Comparison of ENCODE assay signal across 11 cellular contexts in genomic region chr5:132469380-132470372, GRCh38. TPM values are rescaled to one million over a fixed set of nuclear protein-coding genes. Genes with fewer than 3 reads are reported as not detected.
DNase-seq lines count a peak whose midpoint lies in the region; ATAC-seq and TF ChIP-seq lines count a peak whose summit lies in the region.
"Had no signal": no experiment of that assay in that cellular context is flagged by ENCODE, and none has a peak within 500 bp of the region (broad histone marks: within the 10 kb centered on the region; RNA-seq: fewer than 3 reads in every experiment).

No MANE protein-coding gene starts in this region.

- H3K36me3 ChIP-seq in PC-9 (ENCODE audit: low read depth): no peaks in the 10 kb centered on the region

- H3K4me3 ChIP-seq in PC-9: no peak overlapping the region
- H3K4me3 ChIP-seq: body of pancreas had no signal

- POLR2A ChIA-PET in PC-9 (lab: Charles Lee; ENCODE audit: unreplicated experiment): interaction anchor here (0.6 kb wide), 1 partner anchor 8 kb away, joined by 3 read pairs; no protein-coding TSS in a partner anchor

- no peaks in the 10 kb centered on the region for H3K9me2 ChIP-seq in PC-9 (ENCODE audit: insufficient read depth)

- DNase-seq in activated CD8-positive, alpha-beta memory T cell treated with anti-CD3 and anti-CD28 coated beads for 24 hours: peak; percentile 47
- DNase-seq in activated CD8-positive, alpha-beta memory T cell treated with anti-CD3 and anti-CD28 coated beads, Interleukin-2, amount 50 U/mL, for 4 hours: no peak
- DNase-seq in PC-9 (no peak), foreskin keratinocyte (no peak), NCI-H1092 treated with DMSO at 0.1 percent for 48 hours (lab: John Stamatoyannopoulos, UW) (no peak)
- peak; percentile 1 for DNase-seq in stimulated activated naive CD8-positive, alpha-beta T cell treated with anti-CD3 and anti-CD28 coated beads, Interleukin-15, Interleukin-2, amounts not matched to agents 100 U/mL and 50 U/mL, for 24 hours
- DNase-seq: NCI-H526; stimulated activated CD4-positive, alpha-beta T cell treated with anti-CD3 and anti-CD28 coated beads, Interleukin-2, amount 100 ng/mL, for 48 hours had no signal

- no peaks in the 10 kb centered on the region for H3F3A ChIP-seq in PC-9 (ENCODE audit: insufficient read depth, low read depth)

- no TSS peak for BruUV-seq in PC-9 (replicated peaks; lab: Mats Ljungman, UMichigan)

- TF ChIP-seq CTCF in PC-9 (conservative IDR thresholded peaks at IDR 0.05) (peak; percentile 39; the same call in 1 of the 2 replicates), foreskin keratinocyte (conservative IDR thresholded peaks at IDR 0.05) (peak; percentile 11)

- no peaks in the 10 kb centered on the region for H3K79me2 ChIP-seq in PC-9 (ENCODE audit: low read depth)

- no peaks in the 10 kb centered on the region for H3K27me3 ChIP-seq in PC-9 (ENCODE audit: insufficient read depth, low read depth)
- H3K27me3 ChIP-seq in foreskin keratinocyte: no peaks in the 10 kb centered on the region
- H3K27me3 ChIP-seq: body of pancreas had no signal

- no peak overlapping the region for H2AFZ ChIP-seq in PC-9

- no peak overlapping the region for H3K27ac ChIP-seq in PC-9
- H3K27ac ChIP-seq in foreskin keratinocyte: no peak overlapping the region
- H3K27ac ChIP-seq: body of pancreas had no signal

- ATAC-seq in foreskin keratinocyte (no peak), HG03196 (IDR thresholded peaks at IDR 0.05; ENCODE audit: unreplicated experiment) (no peak), GM18868 (IDR thresholded peaks at IDR 0.05; ENCODE audit: unreplicated experiment) (no peak)
- no peak for ATAC-seq in stimulated activated naive CD8-positive, alpha-beta T cell treated with anti-CD3 and anti-CD28 coated beads, Interleukin-15, Interleukin-2, amounts not matched to agents 100 U/mL and 50 U/mL, for 24 hours
- ATAC-seq: body of pancreas had no signal

- H3K9me3 ChIP-seq in PC-9 (ENCODE audit: insufficient read depth, low read depth): no peaks in the 10 kb centered on the region
- H3K9me3 ChIP-seq: body of pancreas had no signal

- CTCF ChIA-PET in PC-9 (lab: Charles Lee): interaction anchor here (0.6 kb wide), 1 partner anchor 360 kb away, joined by 3 read pairs; no protein-coding TSS in a partner anchor

- intact Hi-C loops in PC-9 (cut with micrococcal nuclease; ENCODE audit: unreplicated experiment): no loop called here

- peaks cover 16% of the 10 kb centered on the region; the same call in 1 of the 2 replicates for H3K4me1 ChIP-seq in PC-9 (replicated peaks; ENCODE audit: insufficient read depth)
- H3K4me1 ChIP-seq in foreskin keratinocyte: peaks cover 21% of the 10 kb centered on the region

- H4K20me1 ChIP-seq in PC-9 (ENCODE audit: insufficient read depth): no peaks in the 10 kb centered on the region

- H3K4me2 ChIP-seq in PC-9: no peak overlapping the region

RNA-seq across cellular contexts. Expression of gene IRF1, which starts 20.9 kb away (rescaled TPM):
- total RNA-seq in PC-9 (2021) (27.1 and 38.9 TPM in 2 replicates), foreskin keratinocyte (24.0 and 31.5 TPM in 2 replicates)
- polyA plus RNA-seq in foreskin keratinocyte: 18.0 and 22.7 TPM in 2 replicates

Comparison
In these comparisons a context has a peak if more than half of its experiments do, and no peak if none do; other contexts are left out.
1. DNase-seq: peak in activated CD8-positive, alpha-beta memory T cell treated with anti-CD3 and anti-CD28 coated beads for 24 hours (single experiment) and stimulated activated naive CD8-positive, alpha-beta T cell treated with anti-CD3 and anti-CD28 coated beads, Interleukin-15, Interleukin-2, amounts not matched to agents 100 U/mL and 50 U/mL, for 24 hours (single experiment); none in activated CD8-positive, alpha-beta memory T cell treated with anti-CD3 and anti-CD28 coated beads, Interleukin-2, amount 50 U/mL, for 4 hours (single experiment), PC-9 (0 of 2), foreskin keratinocyte (0 of 2) and NCI-H1092 treated with DMSO at 0.1 percent for 48 hours (single experiment).